In genomic region chr20:63667858-63668257, GRCh38 we compare ENCODE assay signal across 9 cellular contexts. TPM values are rescaled to one million over a fixed set of nuclear protein-coding genes. Genes with fewer than 3 reads are reported as not detected.
"Had no signal": no experiment of that assay in that cellular context is flagged by ENCODE, and none has a peak within 500 bp of the region (broad histone marks: within the 10 kb centered on the region; RNA-seq: fewer than 3 reads in every experiment).

No MANE protein-coding gene starts in this region.

- H3K4me3 ChIP-seq: GM23338, HAP-1 had no signal

- H3K4me3 Mint-ChIP-seq: GM23338, HFFc6, IgD-negative memory B cell had no signal

- H3K27ac Mint-ChIP-seq: HFFc6, IgD-negative memory B cell had no signal

- H3K4me1 ChIP-seq: HAP-1 had no signal

- ATAC-seq: GM23338, HCT116, HepG2 had no signal

- H3K27me3 Mint-ChIP-seq: IgD-negative memory B cell had no signal

- H3K9me3 ChIP-seq: HAP-1 had no signal

- H3K27ac ChIP-seq: HL-60 had no signal

- FAIRE-seq: H1, H54, HepG2 had no signal

- H3K9me3 Mint-ChIP-seq: GM23338, HFFc6, IgD-negative memory B cell had no signal

- H2AFZ ChIP-seq: GM23338 had no signal

- H3K4me2 ChIP-seq: GM23338 had no signal

- DNase-seq: HFFc6 had no signal

RNA-seq across cellular contexts. Expression of gene TNFRSF6B, which starts 28.6 kb away (rescaled TPM):
- total RNA-seq: H1, HepG2 had no signal
- polyA plus RNA-seq: GM23338, IgD-negative memory B cell had no signal
